Comparison of ENCODE assay signal across 8 cellular contexts in genomic region chr3:128011140-128011539, GRCh38. TPM values are rescaled to one million over a fixed set of nuclear protein-coding genes. Genes with fewer than 3 reads are reported as not detected.
A peak's percentile ranks its signal among the peaks of the same experiment; 100 is the strongest.
DNase-seq lines count a peak whose midpoint lies in the region; ATAC-seq and TF ChIP-seq lines count a peak whose summit lies in the region.

No MANE protein-coding gene starts in this region.

- CTCF ChIA-PET in Calu3 (lab: Charles Lee): interaction anchor here (1.0 to 1.2 kb wide), 3 partner anchors 22 to 122 kb away, joined by 3 to 4 read pairs (median 3); no protein-coding TSS in a partner anchor

- no peak overlapping the region for H3K27ac Mint-ChIP-seq in Calu3 (ENCODE audit: unreplicated experiment)

- peaks cover 32% of the 10 kb centered on the region for H3K27me3 Mint-ChIP-seq in Calu3 (ENCODE audit: unreplicated experiment)

- BruUV-seq in Calu3 (replicated peaks; lab: Mats Ljungman, UMichigan): no TSS peak

- TF ChIP-seq CTCF in Calu3 (IDR thresholded peaks at IDR 0.05; ENCODE audit: unreplicated experiment): peak; percentile 52
- TF ChIP-seq CTCF in fibroblast of mammary gland (conservative IDR thresholded peaks at IDR 0.05; ENCODE audit: control insufficient read depth, insufficient read depth, low read depth, low read length): peak; percentile 34

- H3K4me3 ChIP-seq in fibroblast of mammary gland (ENCODE audit: control insufficient read depth, low read depth, low read length): no peak overlapping the region

- DNase-seq in Calu3 (peak; percentile 94), HT1080 (ENCODE audit: low read depth) (peak; percentile 51), RKO (ENCODE audit: low spot score) (peak; percentile 14), fibroblast of mammary gland (ENCODE audit: low read depth) (peak; percentile 20), NCI-H1694 treated with DMSO at 0.1 percent for 48 hours (lab: John Stamatoyannopoulos, UW) (no peak)
- DNase-seq in stimulated activated CD8-positive, alpha-beta memory T cell treated with anti-CD3 and anti-CD28 coated beads, Interleukin-4, amount 100 ng/mL, for 48 hours: peak; percentile 40

- peaks cover 22% of the 10 kb centered on the region for H3K4me1 Mint-ChIP-seq in Calu3 (ENCODE audit: low read depth, unreplicated experiment)

- H3K4me3 Mint-ChIP-seq in Calu3 (ENCODE audit: low read depth, unreplicated experiment): no peak overlapping the region

- peaks cover 6% of the 10 kb centered on the region for H3K36me3 Mint-ChIP-seq in Calu3 (ENCODE audit: insufficient read depth, unreplicated experiment)

- no peak for ATAC-seq in GM21515 (IDR thresholded peaks at IDR 0.05; ENCODE audit: unreplicated experiment)
- no peak for ATAC-seq in HG02763 (IDR thresholded peaks at IDR 0.05; ENCODE audit: unreplicated experiment)

- no peaks in the 10 kb centered on the region for H3K9me3 Mint-ChIP-seq in Calu3 (ENCODE audit: low read depth, unreplicated experiment)

- intact Hi-C loops in Calu3 (cut with micrococcal nuclease; ENCODE audit: unreplicated experiment): loop anchor here (1.0 to 10.0 kb wide), 3 partner anchors 122 to 596 kb away; no protein-coding TSS in a partner anchor

RNA-seq across cellular contexts. Expression of gene SEC61A1, which starts 41.1 kb away (rescaled TPM):
- total RNA-seq in Calu3 (2022): 372 and 394 TPM in 2 replicates
- 424 and 493 TPM in 2 replicates for total RNA-seq in HT1080 (2014; rRNA removed; shearing (Covaris generic))
- 332 and 368 TPM in 2 replicates for polyA plus RNA-seq in HT1080 (2015; cell fraction: cytosol; rRNA removed)
- 591 and 597 TPM in 2 replicates for polyA plus RNA-seq in HT1080 (2015; cell fraction: nucleus; rRNA removed)
